27 cellular contexts compared by ENCODE assay signal in genomic region chr10:74746813-74747212, GRCh38.
"Had no signal": no experiment of that assay in that cellular context is flagged by ENCODE, and none has a peak within 500 bp of the region (broad histone marks: within the 10 kb centered on the region; RNA-seq: fewer than 3 reads in every experiment).

No MANE protein-coding gene starts in this region.

- ATAC-seq: activated naive CD4-positive, alpha-beta T cell treated with anti-CD3 and anti-CD28 coated beads, Interleukin-2, amount 50 U/mL, for 72 hours; activated naive CD8-positive, alpha-beta T cell treated with anti-CD3 and anti-CD28 coated beads, Interleukin-2, amount 50 U/mL, for 24 hours; activated T-cell treated with anti-CD3 and anti-CD28 coated beads, Interleukin-2, amount 50 U/mL, for 4 hours; body of pancreas; T-cell had no signal

- H3K36me3 ChIP-seq: ascending aorta had no signal

- DNase-seq: activated CD4-positive, alpha-beta memory T cell treated with anti-CD3 and anti-CD28 coated beads, Interleukin-2, amount 10 ng/mL, durations not matched to agents 7 days and 5 days; activated CD4-positive, alpha-beta T cell treated with anti-CD3 and anti-CD28 coated beads, Interleukin-2, amount 10 ng/mL, durations not matched to agents 7 days and 5 days; activated CD4-positive, CD25-positive, alpha-beta regulatory T cell; activated effector memory CD4-positive, alpha-beta T cell treated with anti-CD3 and anti-CD28 coated beads, Interleukin-2, amount 50 U/mL, for 16 hours; activated naive CD4-positive, alpha-beta T cell treated with Interleukin-2 at 50 U/mL for 16 hours; activated naive CD8-positive, alpha-beta T cell treated with anti-CD3 and anti-CD28 coated beads, Interleukin-2, amount 50 U/mL, for 24 hours; activated T-cell treated with anti-CD3 and anti-CD28 coated beads, Interleukin-2, amount 50 U/mL, for 4 hours; amniotic stem cell; body of pancreas; central memory CD4-positive, alpha-beta T cell; MM.1S; NCI-H1105; NCI-H1436; NCI-H1694 treated with DMSO at 0.1 percent for 48 hours; NCI-H2029 treated with DMSO at 0.1 percent for 48 hours; NCI-H345; NCI-H510A; NCI-H526 treated with DMSO at 0.1 percent for 48 hours; NCI-H82; T-cell; T-helper 2 cell; T1000 had no signal

- FAIRE-seq: bronchial epithelial cell, TTC549 had no signal

- H3K27me3 ChIP-seq: ascending aorta, body of pancreas had no signal

- H3K4me1 ChIP-seq: ascending aorta, body of pancreas had no signal

- H3K27ac ChIP-seq: ascending aorta, body of pancreas, SK-N-MC had no signal

- H3K4me3 ChIP-seq: ascending aorta, body of pancreas, SK-N-MC had no signal

- H3K9me3 ChIP-seq: ascending aorta, body of pancreas had no signal
